13 cellular contexts compared by ENCODE assay signal in genomic region chr19:18014197-18014596, GRCh38. TPM values are rescaled to one million over a fixed set of nuclear protein-coding genes. Genes with fewer than 3 reads are reported as not detected.
A peak's percentile ranks its signal among the peaks of the same experiment; 100 is the strongest.
DNase-seq lines count a peak whose midpoint lies in the region; ATAC-seq and TF ChIP-seq lines count a peak whose summit lies in the region.
"Had no signal": no experiment of that assay in that cellular context is flagged by ENCODE, and none has a peak within 500 bp of the region (broad histone marks: within the 10 kb centered on the region; RNA-seq: fewer than 3 reads in every experiment).

No MANE protein-coding gene starts in this region.

- intact Hi-C loops in Right ventricle myocardium inferior (cut with DNase I): no loop called here

- WGBS in tibial nerve, 2 donors: 81 to 84% methylated on average over 6 of the region's 6 CpGs

- H3K27me3 ChIP-seq in cardiac muscle cell: no peaks in the 10 kb centered on the region
- no peaks in the 10 kb centered on the region for H3K27me3 ChIP-seq in tibial nerve
- H3K27me3 ChIP-seq: testis had no signal

- H3K4me3 ChIP-seq in cardiac muscle cell (no peak overlapping the region), tibial nerve (no peak overlapping the region)
- H3K4me3 ChIP-seq: SK-N-MC, testis had no signal

- TF ChIP-seq CTCF in cardiac muscle cell (IDR thresholded peaks at IDR 0.05; ENCODE audit: low read depth, low read length) (no peak), tibial nerve (IDR thresholded peaks at IDR 0.05) (no peak)

- TF ChIP-seq POLR2A in tibial nerve (IDR thresholded peaks at IDR 0.05): no peak

- H3K27me3 Mint-ChIP-seq in naive B cell: no peaks in the 10 kb centered on the region

- peak overlapping the region in 5 of 8 donors; percentile 28 to 81 (median 42) for H3K4me3 Mint-ChIP-seq in naive B cell
- H3K4me3 Mint-ChIP-seq: H9 had no signal

- TF ChIP-seq EP300 in tibial nerve (IDR thresholded peaks at IDR 0.05): no peak

- ATAC-seq in Right ventricle myocardium inferior (no peak), naive B cell (ENCODE audit: low read depth in 2 of 2) (peak; percentile 20 to 44), HG03280 (IDR thresholded peaks at IDR 0.05; ENCODE audit: unreplicated experiment) (no peak)
- peak; percentile 43 to 75 for ATAC-seq in activated naive CD4-positive, alpha-beta T cell treated with anti-CD3 and anti-CD28 coated beads, Interleukin-2, amount 50 U/mL, for 72 hours

- peak overlapping the region; percentile 85 for H3K27ac ChIP-seq in cardiac muscle cell
- peak overlapping the region; percentile 43 to 95 (median 75) for H3K27ac ChIP-seq in tibial nerve
- H3K27ac ChIP-seq: SK-N-MC had no signal

- peaks cover 39 to 61% (median 57%) of the 10 kb centered on the region in 3 donors for H3K4me1 Mint-ChIP-seq in naive B cell

- no peaks in the 10 kb centered on the region for H3K36me3 ChIP-seq in cardiac muscle cell
- peaks cover 4 to 60% (median 23%) of the 10 kb centered on the region in 3 donors for H3K36me3 ChIP-seq in tibial nerve

- H3K9me3 ChIP-seq in cardiac muscle cell (ENCODE audit: low read depth): no peaks in the 10 kb centered on the region
- H3K9me3 ChIP-seq in tibial nerve: no peaks in the 10 kb centered on the region
- H3K9me3 ChIP-seq: testis had no signal

- H3K36me3 Mint-ChIP-seq in activated naive CD4-positive, alpha-beta T cell treated with anti-CD3 and anti-CD28 coated beads, Interleukin-2, amount 50 U/mL, for 72 hours: peaks cover 13 to 28% of the 10 kb centered on the region in 2 donors
- H3K36me3 Mint-ChIP-seq in naive B cell: peaks cover 16 to 18% of the 10 kb centered on the region in 2 donors

- peak overlapping the region; percentile 6 to 50 for H3K27ac Mint-ChIP-seq in activated naive CD4-positive, alpha-beta T cell treated with anti-CD3 and anti-CD28 coated beads, Interleukin-2, amount 50 U/mL, for 72 hours
- H3K27ac Mint-ChIP-seq in naive B cell: peak overlapping the region; percentile 39 to 100 (median 90)
- H3K27ac Mint-ChIP-seq: H9 had no signal

- DNase-seq in cardiac muscle cell (ENCODE audit: low read depth in 1 of 2, low spot score in 1 of 2) (no peak), Right ventricle myocardium inferior (ENCODE audit: missing footprints) (no peak), naive B cell (no peak), tibial nerve (ENCODE audit: low spot score in 2 of 2) (no peak), iPS-NIHi11 (ENCODE audit: low spot score) (no peak), NCI-H146 (lab: John Stamatoyannopoulos, UW) (no peak)
- DNase-seq in activated naive CD4-positive, alpha-beta T cell treated with anti-CD3 and anti-CD28 coated beads, Interleukin-2, amount 50 U/mL, for 72 hours (ENCODE audit: low spot score in 2 of 2): no peak
- DNase-seq: H9; NCI-H526; stimulated activated CD4-positive, alpha-beta T cell treated with anti-CD3 and anti-CD28 coated beads, Interleukin-1b, Interleukin-23, amount 100 ng/mL, for 48 hours; testis had no signal

- H3K9me3 Mint-ChIP-seq in activated naive CD4-positive, alpha-beta T cell treated with anti-CD3 and anti-CD28 coated beads, Interleukin-2, amount 50 U/mL, for 72 hours: no peaks in the 10 kb centered on the region
- no peaks in the 10 kb centered on the region for H3K9me3 Mint-ChIP-seq in naive B cell
- H3K9me3 Mint-ChIP-seq: H9 had no signal

- H3K4me1 ChIP-seq in cardiac muscle cell (ENCODE audit: low read depth) (peaks cover 9% of the 10 kb centered on the region), tibial nerve (peaks cover 0 to 56% (median 11%) of the 10 kb centered on the region in 4 donors)

RNA-seq across cellular contexts. Expression of gene ARRDC2, which starts 6.2 kb away (rescaled TPM):
- 9.2 and 16.1 TPM in 2 replicates for total RNA-seq in cardiac muscle cell
- polyA plus RNA-seq in cardiac muscle cell: 6.8 and 10.7 TPM in 2 replicates
- total RNA-seq in Right ventricle myocardium inferior: 17.4 TPM
- 10 to 100 TPM; 26.7 to 59.3 TPM for total RNA-seq in activated naive CD4-positive, alpha-beta T cell treated with anti-CD3 and anti-CD28 coated beads, Interleukin-2, amount 50 U/mL, for 72 hours
- polyA plus RNA-seq in naive B cell (ENCODE audit: low read depth in 6 of 6): 100 to 1,000 TPM in 1 of 6 donors, 10 to 100 TPM in 5; 47.7 to 110 (median 50.8) TPM
- 100 to 1,000 TPM; 127 to 180 (median 177) TPM for total RNA-seq in tibial nerve

RNA-seq across cellular contexts. Expression of gene KCNN1, which starts 47.3 kb away (rescaled TPM):
- total RNA-seq in cardiac muscle cell (23.4 and 26.7 TPM in 2 replicates), Right ventricle myocardium inferior (not detected), tibial nerve (under 1 TPM in 1 of 4 donors, not detected in 3; under 0.01 TPM)
- polyA plus RNA-seq in cardiac muscle cell (20.4 and 28.0 TPM in 2 replicates), naive B cell (ENCODE audit: low read depth in 6 of 6) (under 1 TPM in 1 of 6 donors, not detected in 5; 0.27 TPM)
- total RNA-seq in activated naive CD4-positive, alpha-beta T cell treated with anti-CD3 and anti-CD28 coated beads, Interleukin-2, amount 50 U/mL, for 72 hours: under 1 TPM; 0.19 to 0.36 TPM

Comparison
In these comparisons a context has a peak if more than half of its experiments do, and no peak if none do; other contexts are left out.
1. RNA of gene KCNN1, which starts 47.3 kb away (total RNA-seq): 23.4 to 26.7 TPM in cardiac muscle cell; 0.19 to 0.36 TPM in activated naive CD4-positive, alpha-beta T cell treated with anti-CD3 and anti-CD28 coated beads, Interleukin-2, amount 50 U/mL, for 72 hours, not detected in Right ventricle myocardium inferior (single experiment) and under 0.01 TPM in tibial nerve; every median in the first group is over 10 times any median in the second.
2. ATAC-seq: peak in activated naive CD4-positive, alpha-beta T cell treated with anti-CD3 and anti-CD28 coated beads, Interleukin-2, amount 50 U/mL, for 72 hours (2 of 2) and naive B cell (2 of 2); none in Right ventricle myocardium inferior (single experiment) and HG03280 (single experiment).